ENCODE assay signal across 12 cellular contexts in the genomic region with DNA sequence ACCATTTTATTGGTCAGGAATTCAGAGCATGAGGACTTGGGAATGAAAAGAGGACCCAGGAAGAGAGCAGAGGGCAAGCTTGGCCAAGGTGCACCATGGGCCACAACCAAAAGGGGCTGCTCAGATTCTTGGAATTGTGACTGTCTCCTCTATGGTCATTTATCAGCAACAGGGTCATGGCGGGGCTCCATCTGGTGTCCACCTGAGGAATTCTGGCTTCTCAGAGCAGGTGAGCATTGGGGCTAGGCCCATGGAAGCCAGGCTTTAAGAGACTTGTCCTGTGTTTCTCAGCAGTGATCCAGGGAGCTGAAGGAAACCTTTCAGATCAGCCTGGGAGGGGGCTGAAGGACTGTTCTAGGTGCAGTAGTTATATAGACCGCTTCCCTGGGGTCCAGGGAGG. TPM values are rescaled to one million over a fixed set of nuclear protein-coding genes. Genes with fewer than 3 reads are reported as not detected.
A peak's percentile ranks its signal among the peaks of the same experiment; 100 is the strongest.
DNase-seq lines count a peak whose midpoint lies in the region; ATAC-seq and TF ChIP-seq lines count a peak whose summit lies in the region.
"Had no signal": no experiment of that assay in that cellular context is flagged by ENCODE, and none has a peak within 500 bp of the region (broad histone marks: within the 10 kb centered on the region; RNA-seq: fewer than 3 reads in every experiment).

No MANE protein-coding gene starts in this region.

- H2BK5ac ChIP-seq in IMR-90 (ENCODE audit: low read depth, low read length, poor library complexity, severe bottlenecking) (peak overlapping the region; percentile 90), neuronal stem cell (ENCODE audit: low read length) (no peak overlapping the region)

- dilution Hi-C loops in IMR-90 (cut with HindIII; ENCODE audit: low sequenced_read_pairs, unreplicated experiment), result no loop called here

- H3K9me3 ChIP-seq in IMR-90 (ENCODE audit: control insufficient read depth, insufficient read depth, low read length) (no peaks in the 10 kb centered on the region), neuronal stem cell (replicated peaks in 1 of 2; ENCODE audit: control insufficient read depth in 2 of 2, insufficient read depth in 1 of 2, low read depth in 1 of 2, low read length in 2 of 2) (no peaks in the 10 kb centered on the region)
- H3K9me3 ChIP-seq: gastroesophageal sphincter, upper lobe of left lung had no signal

- H2AK5ac ChIP-seq in IMR-90 (ENCODE audit: low read depth, low read length) (peak overlapping the region; percentile 95), neuronal stem cell (ENCODE audit: low read depth, low read length) (no peak overlapping the region)

- H2BK20ac ChIP-seq in IMR-90 (ENCODE audit: low read depth, low read length), result peak overlapping the region; percentile 95

- TF ChIP-seq CTCF in IMR-90 (conservative IDR thresholded peaks at IDR 0.05; ENCODE audit: low read depth, low read length), result no peak

- POLR2A ChIA-PET in IMR-90 (lab: Charles Lee; ENCODE audit: unreplicated experiment), result no interaction called here

- no peaks in the 10 kb centered on the region for H3K36me3 ChIP-seq in IMR-90 (ENCODE audit: control insufficient read depth, insufficient read depth, low read length)
- no peaks in the 10 kb centered on the region for H3K36me3 ChIP-seq in neuronal stem cell (replicated peaks in 1 of 2; ENCODE audit: control insufficient read depth in 2 of 2, insufficient read depth in 2 of 2, low read length in 2 of 2)
- H3K36me3 ChIP-seq: gastroesophageal sphincter, upper lobe of left lung had no signal

- no peak overlapping the region for H2BK12ac ChIP-seq in neuronal stem cell (ENCODE audit: low read length)

- peak overlapping the region; percentile 94 for H3K56ac ChIP-seq in IMR-90 (ENCODE audit: extremely low read depth, insufficient read depth, low read length)

- no peaks in the 10 kb centered on the region for H3K9me3 Mint-ChIP-seq in dendritic cell treated with granulocyte-macrophage colony-stimulating factor and Interleukin-4, amounts not matched to agents 40 ng/mL and 50 ng/mL, for 4 days
- H3K9me3 Mint-ChIP-seq: activated T-cell treated with anti-CD3 and anti-CD28 coated beads, Interleukin-2, amount 50 U/mL, for 24 hours had no signal

- H3K9me1 ChIP-seq in IMR-90 (ENCODE audit: insufficient read depth, low read length), result peaks cover 9% of the 10 kb centered on the region

- intact Hi-C loops in IMR-90 (cut with micrococcal nuclease), result loop anchor here (5.0 to 10.0 kb wide), 2 partner anchors 134 to 171 kb away; no protein-coding TSS in a partner anchor
- intact Hi-C loops in dendritic cell treated with granulocyte-macrophage colony-stimulating factor and Interleukin-4, amounts not matched to agents 40 ng/mL and 50 ng/mL, for 4 days (cut with micrococcal nuclease), result loop anchor here (5.0 to 10.0 kb wide), 2 partner anchors 49 to 284 kb away; a partner anchor contains a TSS

- H2AFZ ChIP-seq in IMR-90 (replicated peaks; ENCODE audit: low read length, poor library complexity) (peak overlapping the region; percentile 85), neuronal stem cell (ENCODE audit: low read length) (peak overlapping the region; percentile 67)

- in situ Hi-C loops in IMR-90 (cut with MboI; ENCODE audit: low sequenced_read_pairs), result no loop called here

- no peak overlapping the region; the same call in 1 of the 2 replicates for H3K4me2 ChIP-seq in IMR-90 (ENCODE audit: low read depth, low read length)
- H3K4me2 ChIP-seq in neuronal stem cell (ENCODE audit: insufficient read depth, low read length, poor library complexity, severe bottlenecking), result no peak overlapping the region

- H3K9ac ChIP-seq in IMR-90 (ENCODE audit: low read depth, low read length), result peak overlapping the region; percentile 33
- no peak overlapping the region for H3K9ac ChIP-seq in neuronal stem cell (ENCODE audit: low read depth, low read length, poor library complexity)

- no peaks in the 10 kb centered on the region; the same call in 1 of the 2 replicates for H4K20me1 ChIP-seq in IMR-90 (ENCODE audit: insufficient read depth, low read length)

- no peak for ATAC-seq in IMR-90 (ENCODE audit: low read depth)
- ATAC-seq in HG02763 (IDR thresholded peaks at IDR 0.05; ENCODE audit: unreplicated experiment), result no peak

- no peak for TF ChIP-seq POLR2A in IMR-90 (IDR thresholded peaks at IDR 0.05; ENCODE audit: low read depth, low read length)

- H3K27me3 Mint-ChIP-seq in dendritic cell treated with granulocyte-macrophage colony-stimulating factor and Interleukin-4, amounts not matched to agents 40 ng/mL and 50 ng/mL, for 4 days, result peaks cover 13% of the 10 kb centered on the region
- H3K27me3 Mint-ChIP-seq: activated T-cell treated with anti-CD3 and anti-CD28 coated beads, Interleukin-2, amount 50 U/mL, for 24 hours had no signal

- peak overlapping the region; percentile 82 for H3K18ac ChIP-seq in IMR-90 (ENCODE audit: low read depth, low read length)
- H3K18ac ChIP-seq in neuronal stem cell (ENCODE audit: low read length), result no peak overlapping the region

- H3K27ac Mint-ChIP-seq in dendritic cell treated with granulocyte-macrophage colony-stimulating factor and Interleukin-4, amounts not matched to agents 40 ng/mL and 50 ng/mL, for 4 days, result peak overlapping the region; percentile 44
- H3K27ac Mint-ChIP-seq: activated T-cell treated with anti-CD3 and anti-CD28 coated beads, Interleukin-2, amount 50 U/mL, for 24 hours had no signal

- H3K4me3 Mint-ChIP-seq in dendritic cell treated with granulocyte-macrophage colony-stimulating factor and Interleukin-4, amounts not matched to agents 40 ng/mL and 50 ng/mL, for 4 days, result no peak overlapping the region
- H3K4me3 Mint-ChIP-seq: activated T-cell treated with anti-CD3 and anti-CD28 coated beads, Interleukin-2, amount 50 U/mL, for 24 hours had no signal

- H3K4me1 ChIP-seq in IMR-90 (ENCODE audit: control insufficient read depth, insufficient read depth, low read length) (peaks cover 13% of the 10 kb centered on the region), neuronal stem cell (ENCODE audit: control insufficient read depth in 2 of 2, insufficient read depth in 1 of 2, low read depth in 1 of 2, low read length in 2 of 2) (peaks cover 1 to 3% of the 10 kb centered on the region in 2 donors)

- peak overlapping the region; percentile 90 for H2AK9ac ChIP-seq in IMR-90 (replicated peaks; ENCODE audit: low read depth, low read length, poor library complexity)

- H3K36me3 Mint-ChIP-seq in dendritic cell treated with granulocyte-macrophage colony-stimulating factor and Interleukin-4, amounts not matched to agents 40 ng/mL and 50 ng/mL, for 4 days (ENCODE audit: low read depth), result peaks cover 14% of the 10 kb centered on the region

- CTCF ChIA-PET in IMR-90 (lab: Yijun Ruan, JAX), result no interaction called here

- H3K27me3 ChIP-seq in IMR-90 (ENCODE audit: control insufficient read depth, insufficient read depth, low read length), result no peaks in the 10 kb centered on the region
- H3K27me3 ChIP-seq in neuronal stem cell (ENCODE audit: control insufficient read depth in 3 of 3, insufficient read depth in 3 of 3, low read depth in 1 of 3, low read length in 3 of 3), result peaks cover 5 to 30% (median 7%) of the 10 kb centered on the region in 3 experiments
- H3K27me3 ChIP-seq: gastroesophageal sphincter, upper lobe of left lung had no signal

- peak overlapping the region; percentile 92 for H4K91ac ChIP-seq in IMR-90 (ENCODE audit: insufficient read depth, low read depth, low read length)
- H4K91ac ChIP-seq in neuronal stem cell (ENCODE audit: low read depth, low read length, poor library complexity), result no peak overlapping the region

- H3K4me3 ChIP-seq in IMR-90 (ENCODE audit: insufficient read depth, low read depth, low read length), result no peak overlapping the region
- H3K4me3 ChIP-seq in neuronal stem cell (ENCODE audit: low read length in 2 of 2), result no peak overlapping the region
- H3K4me3 ChIP-seq: gastroesophageal sphincter, upper lobe of left lung had no signal

- H2BK120ac ChIP-seq in IMR-90 (ENCODE audit: low read depth, low read length) (peak overlapping the region; percentile 99), neuronal stem cell (ENCODE audit: low read depth, low read length) (no peak overlapping the region)

- peak overlapping the region; percentile 92 for H3K27ac ChIP-seq in IMR-90 (ENCODE audit: insufficient read depth, low read length)
- H3K27ac ChIP-seq in neuronal stem cell (replicated peaks; ENCODE audit: low read length), result no peak overlapping the region
- H3K27ac ChIP-seq: upper lobe of left lung had no signal

- H3K79me1 ChIP-seq in IMR-90 (ENCODE audit: low read depth in 1 of 2, low read length in 2 of 2) (peaks cover 9 to 29% of the 10 kb centered on the region in 2 experiments; a peak in 3 of 4 replicates), neuronal stem cell (ENCODE audit: low read depth, low read length) (no peaks in the 10 kb centered on the region)

- H4K5ac ChIP-seq in IMR-90 (ENCODE audit: low read depth, low read length), result peak overlapping the region; percentile 70

- H2BK15ac ChIP-seq in IMR-90 (ENCODE audit: low read depth, low read length), result peak overlapping the region; percentile 98
- H2BK15ac ChIP-seq in neuronal stem cell (ENCODE audit: low read length), result no peak overlapping the region

- no TSS peak for BruUV-seq in IMR-90 (replicated peaks; lab: Mats Ljungman, UMichigan)

- peak overlapping the region; percentile 97 for H3K14ac ChIP-seq in IMR-90 (replicated peaks; ENCODE audit: low read depth, low read length)
- no peak overlapping the region for H3K14ac ChIP-seq in neuronal stem cell (ENCODE audit: low read length)

- no peak for TF ChIP-seq RAD21 in IMR-90 (IDR thresholded peaks at IDR 0.05; ENCODE audit: low read length)

- DNase-seq in Daoy (ENCODE audit: low read depth), result peak; percentile 19
- no peak for DNase-seq in IMR-90
- DNase-seq in neuronal stem cell (ENCODE audit: low spot score), result no peak
- DNase-seq in dedifferentiated amniotic fluid mesenchymal stem cell (ENCODE audit: extremely low spot score), result no peak
- DNase-seq in kidney glomerular epithelial cell (lab: John Stamatoyannopoulos, UW), result no peak
- no peak for DNase-seq in NCI-H1694 (lab: John Stamatoyannopoulos, UW)
- DNase-seq: NCI-H446, upper lobe of left lung had no signal

- H3K4me1 Mint-ChIP-seq in dendritic cell treated with granulocyte-macrophage colony-stimulating factor and Interleukin-4, amounts not matched to agents 40 ng/mL and 50 ng/mL, for 4 days (ENCODE audit: low read depth), result peaks cover 60% of the 10 kb centered on the region

- H3K23ac ChIP-seq in IMR-90 (ENCODE audit: low read depth, low read length), result peak overlapping the region; percentile 90
- no peak overlapping the region for H3K23ac ChIP-seq in neuronal stem cell (ENCODE audit: low read depth, low read length, poor library complexity)

- H4K8ac ChIP-seq in IMR-90 (ENCODE audit: low read depth in 2 of 2, low read length in 2 of 2) (peak overlapping the region; percentile 83 to 88), neuronal stem cell (ENCODE audit: low read depth, low read length) (no peak overlapping the region)

- H3K4ac ChIP-seq in IMR-90 (ENCODE audit: low read depth, low read length) (peak overlapping the region; percentile 96), neuronal stem cell (ENCODE audit: low read length) (no peak overlapping the region)

- WGBS in IMR-90 (ENCODE audit: extremely low coverage in 2 of 2, insufficient read length in 1 of 2), 2 experiments, result no CpG with 5 or more reads among the region's 2 CpGs
- WGBS in neuronal stem cell (ENCODE audit: extremely low coverage in 2 of 2, insufficient read length in 2 of 2, insufficient replicate concordance in 1 of 2), 2 donors, result no CpG with 5 or more reads among the region's 2 CpGs

RNA-seq across cellular contexts. Expression of a gene that starts 2.6 kb away (rescaled TPM):
- 0.86 and 1.8 TPM in 2 replicates for total RNA-seq in Daoy (2014; rRNA removed; shearing (Covaris generic))
- 2.2 and 2.5 TPM in 2 replicates for total RNA-seq in IMR-90 (2012; rRNA removed)
- 11.1 and 11.6 TPM in 2 replicates for polyA plus RNA-seq in IMR-90 (2012; rRNA removed)
- polyA plus RNA-seq in IMR-90 (2012; cell fraction: cytosol; rRNA removed), result 8.9 and 13.9 TPM in 2 replicates
- polyA plus RNA-seq in IMR-90 (2012; cell fraction: nucleus; rRNA removed; ENCODE audit: low replicate concordance), result 10.8 and 19.9 TPM in 2 replicates
- 1.3 TPM for polyA plus RNA-seq in neuronal stem cell (2013, experiment 1 of 2)
- 1.6 TPM for polyA plus RNA-seq in neuronal stem cell (2013, experiment 2 of 2)
